ENCODE assay signal across 15 cellular contexts in the genomic region with DNA sequence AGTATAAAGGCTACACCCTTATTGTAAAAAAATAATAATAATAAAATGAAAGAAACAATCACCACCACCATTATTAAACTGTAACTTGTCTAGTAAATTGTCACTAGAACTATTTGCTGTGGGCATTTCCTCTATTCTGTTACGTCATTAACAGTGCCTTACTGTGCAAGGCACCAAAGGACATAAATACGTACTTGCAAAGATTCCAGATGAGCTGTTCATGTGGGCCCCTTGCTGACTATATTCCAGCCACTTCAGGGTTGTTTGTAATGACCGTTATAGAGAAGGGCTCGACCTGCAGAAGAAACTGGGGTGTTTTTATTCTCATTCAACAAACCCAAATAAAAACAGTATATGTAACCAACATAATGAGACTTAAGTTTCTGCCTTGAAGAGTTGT.
"Had no signal": no experiment of that assay in that cellular context is flagged by ENCODE, and none has a peak within 500 bp of the region (broad histone marks: within the 10 kb centered on the region; RNA-seq: fewer than 3 reads in every experiment).

No MANE protein-coding gene starts in this region.

- H3K27ac ChIP-seq: epithelial cell of prostate, skin epidermis, upper lobe of left lung had no signal

- H3K9me3 Mint-ChIP-seq: activated CD4-positive, alpha-beta memory T cell treated with anti-CD3 and anti-CD28 coated beads for 36 hours; activated naive CD8-positive, alpha-beta T cell treated with anti-CD3 and anti-CD28 coated beads, Interleukin-2, amount 10 ng/mL, durations not matched to agents 7 days and 5 days; effector memory CD8-positive, alpha-beta T cell; nephron had no signal

- H3K27ac Mint-ChIP-seq: activated CD4-positive, alpha-beta memory T cell treated with anti-CD3 and anti-CD28 coated beads for 36 hours; activated naive CD8-positive, alpha-beta T cell treated with anti-CD3 and anti-CD28 coated beads, Interleukin-2, amount 10 ng/mL, durations not matched to agents 7 days and 5 days; nephron had no signal

- H3K4me1 Mint-ChIP-seq: nephron had no signal

- H3K27me3 ChIP-seq: ascending aorta, upper lobe of left lung had no signal

- DNase-seq: activated CD4-positive, alpha-beta memory T cell treated with anti-CD3 and anti-CD28 coated beads for 36 hours; activated gamma-delta T cell treated with Interleukin-2 at 50 U/mL for 16 hours; activated naive CD8-positive, alpha-beta T cell treated with anti-CD3 and anti-CD28 coated beads, Interleukin-2, amount 10 ng/mL, durations not matched to agents 7 days and 5 days; activated T-cell treated with anti-CD3 and anti-CD28 coated beads, Interleukin-2, amount 50 U/mL, for 48 hours; cortex of kidney; effector memory CD8-positive, alpha-beta T cell; left colon; retina; T1000; upper lobe of left lung had no signal

- ATAC-seq: effector memory CD8-positive, alpha-beta T cell; left colon had no signal

- H3K4me3 Mint-ChIP-seq: activated CD4-positive, alpha-beta memory T cell treated with anti-CD3 and anti-CD28 coated beads for 36 hours; activated naive CD8-positive, alpha-beta T cell treated with anti-CD3 and anti-CD28 coated beads, Interleukin-2, amount 10 ng/mL, durations not matched to agents 7 days and 5 days; effector memory CD8-positive, alpha-beta T cell; nephron had no signal

- H3K9me3 ChIP-seq: ascending aorta, upper lobe of left lung had no signal

- H3K27me3 Mint-ChIP-seq: activated CD4-positive, alpha-beta memory T cell treated with anti-CD3 and anti-CD28 coated beads for 36 hours; activated naive CD8-positive, alpha-beta T cell treated with anti-CD3 and anti-CD28 coated beads, Interleukin-2, amount 10 ng/mL, durations not matched to agents 7 days and 5 days; effector memory CD8-positive, alpha-beta T cell had no signal

- H3K4me3 ChIP-seq: ascending aorta, lung, skin epidermis, upper lobe of left lung had no signal

- H3K4me1 ChIP-seq: upper lobe of left lung had no signal
